ENCODE assay signal across 12 cellular contexts in genomic region chr1:168767885-168768584, GRCh38. TPM values are rescaled to one million over a fixed set of nuclear protein-coding genes. Genes with fewer than 3 reads are reported as not detected.
DNase-seq lines count a peak whose midpoint lies in the region; ATAC-seq and TF ChIP-seq lines count a peak whose summit lies in the region.
"Had no signal": no experiment of that assay in that cellular context is flagged by ENCODE, and none has a peak within 500 bp of the region (broad histone marks: within the 10 kb centered on the region; RNA-seq: fewer than 3 reads in every experiment).

No MANE protein-coding gene starts in this region.

- H3K4me3 ChIP-seq in astrocyte of the spinal cord (ENCODE audit: low read depth, low read length) (no peak overlapping the region), heart right ventricle (no peak overlapping the region), Peyer's patch (no peak overlapping the region)

- TF ChIP-seq POLR2A in Peyer's patch (IDR thresholded peaks at IDR 0.05) = no peak

- intact Hi-C loops in heart right ventricle (cut with DNase I) = loop anchor here in 2 of 10 donors (5.0 kb wide), 2 partner anchors 41 to 46 kb away; partner anchors contain the start of gene DPT (in 1 of the 2)

- H3K4me1 ChIP-seq in heart right ventricle (peaks cover 0 to 23% (median 12%) of the 10 kb centered on the region in 9 donors), Peyer's patch (no peaks in the 10 kb centered on the region)

- WGBS in heart right ventricle, 2 donors = 23 to 31% methylated on average over 4 of the region's 4 CpGs

- no peaks in the 10 kb centered on the region for H3K9me3 ChIP-seq in heart right ventricle
- no peaks in the 10 kb centered on the region for H3K9me3 ChIP-seq in Peyer's patch

- no peaks in the 10 kb centered on the region for H3K36me3 ChIP-seq in heart right ventricle
- H3K36me3 ChIP-seq in Peyer's patch = no peaks in the 10 kb centered on the region

- no peaks in the 10 kb centered on the region for H3K27me3 ChIP-seq in heart right ventricle
- no peaks in the 10 kb centered on the region for H3K27me3 ChIP-seq in Peyer's patch

- H3K27ac ChIP-seq in heart right ventricle = peak overlapping the region in 9 of 10 donors; percentile 11 to 73 (median 59)
- H3K27ac ChIP-seq in Peyer's patch = no peak overlapping the region

- DNase-seq in EH (ENCODE audit: low read depth) = peak; percentile 24
- DNase-seq in astrocyte of the spinal cord (ENCODE audit: low read depth, low spot score) = peak; percentile 54
- peak; percentile 13 to 65 for DNase-seq in heart right ventricle
- peak; percentile 38 for DNase-seq in pons (ENCODE audit: low spot score)
- no peak for DNase-seq in GM19238 (ENCODE audit: insufficient read length, low spot score)
- DNase-seq in stimulated activated CD4-positive, alpha-beta T cell treated with anti-CD3 and anti-CD28 coated beads, Interleukin-1b, Interleukin-23, amount 100 ng/mL, for 48 hours = no peak
- DNase-seq in Peyer's patch = no peak
- DNase-seq: endodermal cell, NCI-H2029, T-helper 2 cell had no signal

- TF ChIP-seq CTCF in astrocyte of the spinal cord (IDR thresholded peaks at IDR 0.05; ENCODE audit: low read depth, low read length) (no peak), heart right ventricle (IDR thresholded peaks at IDR 0.05) (no peak), Peyer's patch (IDR thresholded peaks at IDR 0.05) (no peak)

- ATAC-seq in heart right ventricle (peak; percentile 83 to 95 (median 91)), HG03108 (IDR thresholded peaks at IDR 0.05; ENCODE audit: unreplicated experiment) (no peak)

- in situ Hi-C loops in astrocyte of the spinal cord (cut with HindIII; ENCODE audit: low sequenced_read_pairs) = no loop called here

RNA-seq across cellular contexts. Expression of gene DPT, which starts 39.0 kb away (rescaled TPM):
- total RNA-seq in heart right ventricle = 10 to 100 TPM; 25.4 to 61.2 (median 39.3) TPM
- 10 to 100 TPM; 28.8 to 74.1 TPM for polyA plus RNA-seq in heart right ventricle
- 10 to 100 TPM in 3 of 4 donors, 1 to 10 TPM in 1; 6.8 to 25.9 (median 17.2) TPM for total RNA-seq in Peyer's patch
- total RNA-seq: endodermal cell had no signal
- polyA plus RNA-seq: IgD-negative memory B cell had no signal

Comparison
In these comparisons a context has a peak if more than half of its experiments do, and no peak if none do; other contexts are left out.
1. DNase-seq: peak in EH (single experiment), astrocyte of the spinal cord (single experiment), heart right ventricle (2 of 2) and pons (single experiment); none in GM19238 (single experiment), stimulated activated CD4-positive, alpha-beta T cell treated with anti-CD3 and anti-CD28 coated beads, Interleukin-1b, Interleukin-23, amount 100 ng/mL, for 48 hours (single experiment) and Peyer's patch (0 of 3).
2. H3K27ac ChIP-seq: peak in heart right ventricle (9 of 10); none in Peyer's patch (0 of 4).